In genomic region chr1:107196973-107197562, GRCh38 we compare ENCODE assay signal across 8 cellular contexts. TPM values are rescaled to one million over a fixed set of nuclear protein-coding genes. Genes with fewer than 3 reads are reported as not detected.
DNase-seq lines count a peak whose midpoint lies in the region; ATAC-seq and TF ChIP-seq lines count a peak whose summit lies in the region.

No MANE protein-coding gene starts in this region.

- peaks cover 7% of the 10 kb centered on the region for H3K9me3 Mint-ChIP-seq in activated CD4-positive, alpha-beta T cell treated with anti-CD3 and anti-CD28 coated beads for 36 hours (ENCODE audit: low read depth)
- H3K9me3 Mint-ChIP-seq in osteocyte (ENCODE audit: unreplicated experiment) = peaks cover 5% of the 10 kb centered on the region

- ATAC-seq in activated CD4-positive, alpha-beta T cell treated with anti-CD3 and anti-CD28 coated beads for 36 hours = no peak
- peak; percentile 97 for ATAC-seq in GM21723 (IDR thresholded peaks at IDR 0.05; ENCODE audit: unreplicated experiment)

- CTCF ChIA-PET in activated CD4-positive, alpha-beta T cell treated with anti-CD3 and anti-CD28 coated beads for 36 hours (lab: Charles Lee) = interaction anchor here (0.6 to 1.3 kb wide), 2 partner anchors 10 to 11 kb away, joined by 4 read pairs; no protein-coding TSS in a partner anchor

- H3K36me3 Mint-ChIP-seq in activated CD4-positive, alpha-beta T cell treated with anti-CD3 and anti-CD28 coated beads for 36 hours (ENCODE audit: low read depth) = no peaks in the 10 kb centered on the region
- no peaks in the 10 kb centered on the region for H3K36me3 Mint-ChIP-seq in osteocyte (ENCODE audit: unreplicated experiment)

- peaks cover 3% of the 10 kb centered on the region for H3K27me3 Mint-ChIP-seq in activated CD4-positive, alpha-beta T cell treated with anti-CD3 and anti-CD28 coated beads for 36 hours
- no peaks in the 10 kb centered on the region for H3K27me3 Mint-ChIP-seq in osteocyte (ENCODE audit: unreplicated experiment)

- H3K27ac Mint-ChIP-seq in activated CD4-positive, alpha-beta T cell treated with anti-CD3 and anti-CD28 coated beads for 36 hours = no peak overlapping the region
- H3K27ac Mint-ChIP-seq in osteocyte (ENCODE audit: unreplicated experiment) = no peak overlapping the region

- intact Hi-C loops in activated CD4-positive, alpha-beta T cell treated with anti-CD3 and anti-CD28 coated beads for 36 hours (cut with DNase I, micrococcal nuclease) = loop anchor here in 1 of 2 experiments (1.0 to 5.0 kb wide), 2 partner anchors 330 to 553 kb away; no protein-coding TSS in a partner anchor

- TF ChIP-seq CTCF in VCaP (conservative IDR thresholded peaks at IDR 0.05) (peak; percentile 25; the same call in 1 of the 2 replicates), osteocyte (IDR thresholded peaks at IDR 0.05) (peak; percentile 31)

- H3K27ac ChIP-seq in VCaP = no peak overlapping the region

- no peaks in the 10 kb centered on the region for H3K4me1 Mint-ChIP-seq in activated CD4-positive, alpha-beta T cell treated with anti-CD3 and anti-CD28 coated beads for 36 hours
- no peaks in the 10 kb centered on the region for H3K4me1 Mint-ChIP-seq in osteocyte (ENCODE audit: unreplicated experiment)

- DNase-seq in activated CD4-positive, alpha-beta T cell treated with anti-CD3 and anti-CD28 coated beads for 36 hours = peak; percentile 46
- no peak for DNase-seq in activated CD4-positive, alpha-beta T cell treated with anti-CD3 and anti-CD28 coated beads for 4 hours
- DNase-seq in HT1080 (ENCODE audit: low read depth) = peak; percentile 3
- no peak for DNase-seq in osteocyte (ENCODE audit: extremely low spot score, unreplicated experiment)
- no peak for DNase-seq in activated gamma-delta T cell treated with Interleukin-2 at 50 U/mL for 16 hours
- DNase-seq in GM19240 (ENCODE audit: insufficient read length, low spot score) = no peak

- POLR2A ChIA-PET in activated CD4-positive, alpha-beta T cell treated with anti-CD3 and anti-CD28 coated beads for 36 hours (lab: Charles Lee) = no interaction called here

- H3K4me3 Mint-ChIP-seq in activated CD4-positive, alpha-beta T cell treated with anti-CD3 and anti-CD28 coated beads for 36 hours = no peak overlapping the region
- no peak overlapping the region for H3K4me3 Mint-ChIP-seq in osteocyte (ENCODE audit: unreplicated experiment)

RNA-seq across cellular contexts. Expression of gene NTNG1, which starts 56.2 kb away (rescaled TPM):
- under 1 TPM in 1 of 2 experiments, not detected in 1; 0.28 TPM for total RNA-seq in activated CD4-positive, alpha-beta T cell treated with anti-CD3 and anti-CD28 coated beads for 36 hours
- 8.5 and 16.0 TPM in 2 replicates for total RNA-seq in HT1080 (2014; rRNA removed; shearing (Covaris generic))
- 18.2 and 20.3 TPM in 2 replicates for polyA plus RNA-seq in HT1080 (2015; cell fraction: cytosol; rRNA removed)
- 22.7 and 26.4 TPM in 2 replicates for polyA plus RNA-seq in HT1080 (2015; cell fraction: nucleus; rRNA removed)
- total RNA-seq in osteocyte = not detected in 2 replicates

Comparison
In these comparisons a context has a peak if more than half of its experiments do, and no peak if none do; other contexts are left out.
1. DNase-seq: peak in activated CD4-positive, alpha-beta T cell treated with anti-CD3 and anti-CD28 coated beads for 36 hours (single experiment) and HT1080 (single experiment); none in activated CD4-positive, alpha-beta T cell treated with anti-CD3 and anti-CD28 coated beads for 4 hours (0 of 2), osteocyte (single experiment), activated gamma-delta T cell treated with Interleukin-2 at 50 U/mL for 16 hours (single experiment) and GM19240 (single experiment).